In genomic region chr6:40879169-40879568, GRCh38 we compare ENCODE assay signal across 33 cellular contexts.
"Had no signal": no experiment of that assay in that cellular context is flagged by ENCODE, and none has a peak within 500 bp of the region (broad histone marks: within the 10 kb centered on the region; RNA-seq: fewer than 3 reads in every experiment).

No MANE protein-coding gene starts in this region.

- H3K9me3 ChIP-seq: adrenal gland, ascending aorta, body of pancreas, breast epithelium had no signal

- FAIRE-seq: astrocyte, bronchial epithelial cell had no signal

- H3K36me3 ChIP-seq: adrenal gland, ascending aorta, brain microvascular endothelial cell, breast epithelium, cardiac muscle cell had no signal

- H3K4me1 ChIP-seq: adrenal gland, ascending aorta, breast epithelium had no signal

- DNase-seq: activated effector memory CD4-positive, alpha-beta T cell treated with anti-CD3 and anti-CD28 coated beads, Interleukin-2, amount 50 U/mL, for 16 hours; activated effector memory CD4-positive, alpha-beta T cell treated with Interleukin-2 at 50 U/mL for 16 hours; activated gamma-delta T cell; activated gamma-delta T cell treated with Interleukin-2 at 50 U/mL for 16 hours; activated naive CD4-positive, alpha-beta T cell; activated naive CD4-positive, alpha-beta T cell treated with anti-CD3 and anti-CD28 coated beads for 36 hours; activated naive CD4-positive, alpha-beta T cell treated with anti-CD3 and anti-CD28 coated beads, Interleukin-2, amount 10 ng/mL, durations not matched to agents 7 days and 5 days; activated naive CD4-positive, alpha-beta T cell treated with anti-CD3 and anti-CD28 coated beads, Interleukin-2, amount 50 U/mL, for 16 hours; activated naive CD4-positive, alpha-beta T cell treated with Interleukin-2 at 50 U/mL for 16 hours; activated naive CD8-positive, alpha-beta T cell treated with anti-CD3 and anti-CD28 coated beads for 36 hours; activated naive CD8-positive, alpha-beta T cell treated with anti-CD3 and anti-CD28 coated beads, Interleukin-2, amount 10 ng/mL, durations not matched to agents 7 days and 5 days; activated naive CD8-positive, alpha-beta T cell treated with anti-CD3 and anti-CD28 coated beads, Interleukin-2, amount 50 U/mL, for 24 hours; activated T-cell treated with anti-CD3 and anti-CD28 coated beads, Interleukin-2, amount 50 U/mL, for 1 hour; activated T-cell treated with anti-CD3 and anti-CD28 coated beads, Interleukin-2, amount 50 U/mL, for 24 hours; activated T-cell treated with anti-CD3 and anti-CD28 coated beads, Interleukin-2, amount 50 U/mL, for 4 hours; activated T-cell treated with anti-CD3 and anti-CD28 coated beads, Interleukin-2, amount 50 U/mL, for 48 hours; activated T-cell treated with anti-CD3 and anti-CD28 coated beads, Interleukin-2, amount 50 U/mL, for 72 hours; adrenal gland; amniotic stem cell; amygdala; anterior cingulate cortex; body of pancreas; brain microvascular endothelial cell; caudate nucleus; central memory CD4-positive, alpha-beta T cell; cerebellar nuclear complex had no signal

- H3K4me3 ChIP-seq: adrenal gland, ascending aorta, body of pancreas, breast epithelium, cardiac muscle cell had no signal

- H3K27me3 ChIP-seq: adrenal gland, ascending aorta, body of pancreas, brain microvascular endothelial cell, breast epithelium, cardiac muscle cell had no signal

- H3K27ac ChIP-seq: adrenal gland, ascending aorta, body of pancreas, brain microvascular endothelial cell, breast epithelium, cardiac muscle cell had no signal

- ATAC-seq: activated naive CD4-positive, alpha-beta T cell treated with anti-CD3 and anti-CD28 coated beads, Interleukin-2, amount 50 U/mL, for 72 hours; activated naive CD8-positive, alpha-beta T cell treated with anti-CD3 and anti-CD28 coated beads, Interleukin-2, amount 50 U/mL, for 24 hours; activated T-cell treated with anti-CD3 and anti-CD28 coated beads, Interleukin-2, amount 50 U/mL, for 4 hours; activated T-cell treated with anti-CD3 and anti-CD28 coated beads, Interleukin-2, amount 50 U/mL, for 72 hours; activated T-helper 17 cell treated with anti-CD3 and anti-CD28 coated beads, Interleukin-2, amount 50 U/mL, for 72 hours; body of pancreas had no signal
